Comparison of ENCODE assay signal across 17 cellular contexts in genomic region chr5:3336666-3337065, GRCh38.
DNase-seq lines count a peak whose midpoint lies in the region; ATAC-seq and TF ChIP-seq lines count a peak whose summit lies in the region.
"Had no signal": no experiment of that assay in that cellular context is flagged by ENCODE, and none has a peak within 500 bp of the region (broad histone marks: within the 10 kb centered on the region; RNA-seq: fewer than 3 reads in every experiment).

No MANE protein-coding gene starts in this region.

- H3K9me3 Mint-ChIP-seq in chondrocyte (ENCODE audit: low read depth), result peaks cover 4% of the 10 kb centered on the region
- H3K9me3 Mint-ChIP-seq: CD4-positive, alpha-beta T cell had no signal

- H2BK120ac ChIP-seq in neuronal stem cell (ENCODE audit: low read depth, low read length), result peak overlapping the region; percentile 69

- H2BK12ac ChIP-seq in neuronal stem cell (ENCODE audit: low read length), result no peak overlapping the region

- no peak overlapping the region for H3K14ac ChIP-seq in neuronal stem cell (ENCODE audit: low read length)

- peak overlapping the region; percentile 10 for H2AK5ac ChIP-seq in neuronal stem cell (ENCODE audit: low read depth, low read length)

- H3K36me3 ChIP-seq in GM23248 (ENCODE audit: low read depth), result no peaks in the 10 kb centered on the region
- H3K36me3 ChIP-seq in neuronal stem cell (replicated peaks in 1 of 2; ENCODE audit: control insufficient read depth in 2 of 2, insufficient read depth in 2 of 2, low read length in 2 of 2), result no peaks in the 10 kb centered on the region
- H3K36me3 ChIP-seq: BLaER1, HAP-1 had no signal

- no peak overlapping the region for H3K18ac ChIP-seq in neuronal stem cell (ENCODE audit: low read length)

- no peaks in the 10 kb centered on the region for H3K27me3 Mint-ChIP-seq in chondrocyte (ENCODE audit: low read depth)
- H3K27me3 Mint-ChIP-seq: B cell; CD4-positive, alpha-beta T cell; CD8-positive, alpha-beta memory T cell had no signal

- no peaks in the 10 kb centered on the region for H3K9me2 ChIP-seq in GM23248 (ENCODE audit: insufficient read depth)

- H3K4me3 Mint-ChIP-seq in chondrocyte (ENCODE audit: unreplicated experiment), result no peak overlapping the region
- H3K4me3 Mint-ChIP-seq: B cell; CD4-positive, alpha-beta T cell; CD8-positive, alpha-beta memory T cell; HFFc6 had no signal

- no peak overlapping the region for H3K27ac ChIP-seq in GM23248
- H3K27ac ChIP-seq in neuronal stem cell (replicated peaks; ENCODE audit: low read length), result no peak overlapping the region
- H3K27ac ChIP-seq: BLaER1, C4-2B had no signal

- in situ Hi-C loops in GM23248 (cut with MboI), result no loop called here

- no peaks in the 10 kb centered on the region for H3K4me1 Mint-ChIP-seq in chondrocyte (ENCODE audit: low read depth)
- H3K4me1 Mint-ChIP-seq: B cell; CD8-positive, alpha-beta memory T cell had no signal

- no peak overlapping the region for H3K27ac Mint-ChIP-seq in chondrocyte (ENCODE audit: unreplicated experiment)
- H3K27ac Mint-ChIP-seq: B cell; CD4-positive, alpha-beta T cell; CD8-positive, alpha-beta memory T cell; HFFc6 had no signal

- no peak overlapping the region for H4K8ac ChIP-seq in neuronal stem cell (ENCODE audit: low read depth, low read length)

- H2BK5ac ChIP-seq in neuronal stem cell (ENCODE audit: low read length), result no peak overlapping the region

- H4K20me1 ChIP-seq in GM23248 (ENCODE audit: insufficient read depth), result no peaks in the 10 kb centered on the region
- H4K20me1 ChIP-seq: BLaER1 had no signal

- H3K36me3 Mint-ChIP-seq in chondrocyte (ENCODE audit: low read depth), result no peaks in the 10 kb centered on the region
- H3K36me3 Mint-ChIP-seq: CD8-positive, alpha-beta memory T cell had no signal

- no peaks in the 10 kb centered on the region for H3K79me2 ChIP-seq in GM23248 (ENCODE audit: insufficient read depth)

- DNase-seq in GM23248 (peak; percentile 11), chondrocyte (ENCODE audit: low spot score) (peak; percentile 50), neuronal stem cell (ENCODE audit: low spot score) (no peak), CD1c-positive myeloid dendritic cell (ENCODE audit: extremely low spot score) (no peak), DMS114 treated with DMSO at 0.1 percent for 48 hours (lab: John Stamatoyannopoulos, UW; ENCODE audit: unreplicated experiment) (no peak)
- DNase-seq: Calu3; CD4-positive, alpha-beta T cell; CD8-positive, alpha-beta memory T cell; DMS153; DND-41; GOT3; HFFc6 had no signal

- H3K9me3 ChIP-seq in GM23248 (ENCODE audit: low read depth) (no peaks in the 10 kb centered on the region), neuronal stem cell (replicated peaks in 1 of 2; ENCODE audit: control insufficient read depth in 2 of 2, insufficient read depth in 1 of 2, low read depth in 1 of 2, low read length in 2 of 2) (peaks cover 0 to 3% of the 10 kb centered on the region in 2 donors)
- H3K9me3 ChIP-seq: BLaER1, HAP-1 had no signal

- no peaks in the 10 kb centered on the region for H3K27me3 ChIP-seq in GM23248 (replicated peaks; ENCODE audit: insufficient read depth)
- no peaks in the 10 kb centered on the region for H3K27me3 ChIP-seq in neuronal stem cell (ENCODE audit: control insufficient read depth in 3 of 3, insufficient read depth in 3 of 3, low read depth in 1 of 3, low read length in 3 of 3)
- H3K27me3 ChIP-seq: BLaER1 had no signal

- H3K9ac ChIP-seq in GM23248, result no peak overlapping the region
- H3K9ac ChIP-seq in neuronal stem cell (ENCODE audit: low read depth, low read length, poor library complexity), result no peak overlapping the region
- H3K9ac ChIP-seq: BLaER1 had no signal

- no peaks in the 10 kb centered on the region for H3F3A ChIP-seq in GM23248 (ENCODE audit: insufficient read depth)

- H2AFZ ChIP-seq in GM23248 (no peak overlapping the region), neuronal stem cell (ENCODE audit: low read length) (no peak overlapping the region)

- H3K4ac ChIP-seq in neuronal stem cell (ENCODE audit: low read length), result no peak overlapping the region

- WGBS in GM23248 (ENCODE audit: low coverage in 1 of 2, low lambda C conversion rate in 2 of 2, missing lambda C conversion rate in 2 of 2), 2 experiments, result 17 to 20% methylated on average over 11 of the region's 11 CpGs
- no CpG with 5 or more reads among the region's 11 CpGs for WGBS in neuronal stem cell (ENCODE audit: extremely low coverage in 2 of 2, insufficient read length in 2 of 2, insufficient replicate concordance in 1 of 2), 2 donors

- no peak overlapping the region for H2BK15ac ChIP-seq in neuronal stem cell (ENCODE audit: low read length)

- no peak overlapping the region for H4K91ac ChIP-seq in neuronal stem cell (ENCODE audit: low read depth, low read length, poor library complexity)

- no peak overlapping the region for H3K23ac ChIP-seq in neuronal stem cell (ENCODE audit: low read depth, low read length, poor library complexity)

- H3K79me1 ChIP-seq in neuronal stem cell (ENCODE audit: low read depth, low read length), result no peaks in the 10 kb centered on the region

- no peak overlapping the region for H3K4me3 ChIP-seq in GM23248
- H3K4me3 ChIP-seq in neuronal stem cell (ENCODE audit: low read length in 2 of 2), result no peak overlapping the region
- H3K4me3 ChIP-seq: BLaER1, HAP-1 had no signal

- no peak for ATAC-seq in HG03457 (IDR thresholded peaks at IDR 0.05; ENCODE audit: unreplicated experiment)

- H3K4me1 ChIP-seq in GM23248 (ENCODE audit: insufficient read depth) (no peaks in the 10 kb centered on the region), neuronal stem cell (ENCODE audit: control insufficient read depth in 2 of 2, insufficient read depth in 1 of 2, low read depth in 1 of 2, low read length in 2 of 2) (no peaks in the 10 kb centered on the region)
- H3K4me1 ChIP-seq: HAP-1 had no signal

- no peak for TF ChIP-seq CTCF in chondrocyte (IDR thresholded peaks at IDR 0.05)

- H3K4me2 ChIP-seq in GM23248 (ENCODE audit: unreplicated experiment) (no peak overlapping the region), neuronal stem cell (ENCODE audit: insufficient read depth, low read length, poor library complexity, severe bottlenecking) (no peak overlapping the region)
- H3K4me2 ChIP-seq: BLaER1 had no signal

Comparison
In these comparisons a context has a peak if more than half of its experiments do, and no peak if none do; other contexts are left out.
1. DNase-seq: peak in GM23248 (single experiment) and chondrocyte (single experiment); none in neuronal stem cell (single experiment), CD1c-positive myeloid dendritic cell (single experiment) and DMS114 treated with DMSO at 0.1 percent for 48 hours (single experiment).